2 cellular contexts compared by ENCODE assay signal in genomic region chr3:29693863-29694262, GRCh38.
TF ChIP-seq lines count a peak whose summit lies in the region.

No MANE protein-coding gene starts in this region.

TF ChIP-seq in HCT116, 20 proteins besides CTCF, POLR2A, EP300 and RAD21 (continued from another document):
- TF ChIP-seq ATF3 (IDR thresholded peaks at IDR 0.05), result no peak
- no peak for TF ChIP-seq TCF7L2 (IDR thresholded peaks at IDR 0.05; ENCODE audit: borderline replicate concordance, extremely low read depth, insufficient read depth, insufficient read length)
- TF ChIP-seq EGR1 (IDR thresholded peaks at IDR 0.05; ENCODE audit: low read depth), result no peak
- no peak for TF ChIP-seq CEBPB (IDR thresholded peaks at IDR 0.05; ENCODE audit: low read depth)
- TF ChIP-seq REST (IDR thresholded peaks at IDR 0.05; ENCODE audit: low read depth), result no peak
- no peak for TF ChIP-seq MAX (IDR thresholded peaks at IDR 0.05)
- no peak for TF ChIP-seq SRF (IDR thresholded peaks at IDR 0.05; ENCODE audit: low read depth)
- no peak for TF ChIP-seq EZH2 (IDR thresholded peaks at IDR 0.05)

TF ChIP-seq in GM12878, 131 proteins besides CTCF, POLR2A, EP300 and RAD21 (continued from another document):
- TF ChIP-seq ZBTB33 (IDR thresholded peaks at IDR 0.05) (no peak), SKIL (IDR thresholded peaks at IDR 0.05; ENCODE audit: low read depth, poor library complexity, severe bottlenecking) (no peak), MXI1 (IDR thresholded peaks at IDR 0.05; ENCODE audit: low read depth, low read length) (no peak), ZNF687 (IDR thresholded peaks at IDR 0.05) (no peak), BMI1 (IDR thresholded peaks at IDR 0.05; ENCODE audit: borderline replicate concordance) (no peak), REST (IDR thresholded peaks at IDR 0.05; ENCODE audit: low read depth, low read length) (no peak), YY1 (IDR thresholded peaks at IDR 0.05; ENCODE audit: low read depth, low read length) (no peak), CBX3 (IDR thresholded peaks at IDR 0.05; ENCODE audit: borderline replicate concordance, low read depth) (no peak), BCL3 (IDR thresholded peaks at IDR 0.05; ENCODE audit: borderline replicate concordance, insufficient read depth, low read depth, low read length, poor library complexity, severe bottlenecking) (no peak), BHLHE40 (IDR thresholded peaks at IDR 0.05; ENCODE audit: borderline replicate concordance in 1 of 2, low read depth in 2 of 2, low read length in 1 of 2) (no peak)
